9 cellular contexts compared by ENCODE assay signal in the genomic region with DNA sequence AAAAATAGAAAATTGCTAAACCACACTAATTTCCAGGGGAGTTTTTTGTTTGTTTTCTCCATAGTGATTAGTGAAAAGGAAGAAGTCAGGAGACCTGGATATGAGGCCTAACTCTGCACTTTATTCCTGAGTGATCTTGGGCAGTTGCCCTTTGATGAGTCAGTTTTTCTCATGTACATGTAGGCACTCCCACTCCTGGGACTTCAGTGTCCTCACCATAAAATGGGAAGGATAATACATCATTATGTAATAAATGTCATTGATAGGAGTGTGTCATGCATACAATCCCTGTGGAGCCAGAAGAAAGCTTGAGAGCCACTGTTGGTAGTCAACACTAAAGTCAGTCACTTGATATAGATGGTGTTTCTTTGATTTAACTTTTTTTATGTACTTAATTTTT. TPM values are rescaled to one million over a fixed set of nuclear protein-coding genes. Genes with fewer than 3 reads are reported as not detected.
DNase-seq lines count a peak whose midpoint lies in the region; ATAC-seq and TF ChIP-seq lines count a peak whose summit lies in the region.
"Had no signal": no experiment of that assay in that cellular context is flagged by ENCODE, and none has a peak within 500 bp of the region (broad histone marks: within the 10 kb centered on the region; RNA-seq: fewer than 3 reads in every experiment).

No MANE protein-coding gene starts in this region.

- BruUV-seq in Panc1 (replicated peaks; lab: Mats Ljungman, UMichigan), result no TSS peak

- H3K9me3 Mint-ChIP-seq in activated naive CD4-positive, alpha-beta T cell treated with anti-CD3 and anti-CD28 coated beads, Interleukin-2, amount 50 U/mL, for 72 hours, result no peaks in the 10 kb centered on the region

- in situ Hi-C loops in Panc1 (cut with HindIII; ENCODE audit: low pct_unique_long_range_greater_than_20kb, low sequenced_read_pairs), result no loop called here

- no peaks in the 10 kb centered on the region for H3K9me3 ChIP-seq in Panc1 (ENCODE audit: control insufficient read depth, insufficient read depth, low read depth, low read length)
- no peaks in the 10 kb centered on the region for H3K9me3 ChIP-seq in psoas muscle

- no peak overlapping the region for H3K27ac Mint-ChIP-seq in activated naive CD4-positive, alpha-beta T cell treated with anti-CD3 and anti-CD28 coated beads, Interleukin-2, amount 50 U/mL, for 72 hours
- H3K27ac Mint-ChIP-seq: activated CD8-positive, alpha-beta T cell treated with anti-CD3 and anti-CD28 coated beads, Interleukin-2, amount 10 ng/mL, durations not matched to agents 7 days and 5 days had no signal

- H3K4me3 ChIP-seq in Panc1 (ENCODE audit: low read depth in 2 of 2, low read length in 2 of 2) (no peak overlapping the region), psoas muscle (no peak overlapping the region)

- ATAC-seq in Panc1 (peak; percentile 82), esophagus mucosa (peak; percentile 87), psoas muscle (peak; percentile 69 to 88 (median 83)), GM18498 (IDR thresholded peaks at IDR 0.05; ENCODE audit: unreplicated experiment) (no peak)
- no peak for ATAC-seq in activated naive CD4-positive, alpha-beta T cell treated with anti-CD3 and anti-CD28 coated beads, Interleukin-2, amount 50 U/mL, for 72 hours
- ATAC-seq: activated CD8-positive, alpha-beta T cell treated with anti-CD3 and anti-CD28 coated beads, Interleukin-2, amount 10 ng/mL, durations not matched to agents 7 days and 5 days had no signal

- no peaks in the 10 kb centered on the region for H3K36me3 ChIP-seq in Panc1 (ENCODE audit: control insufficient read depth, insufficient read depth, low read length)
- H3K36me3 ChIP-seq in psoas muscle (ENCODE audit: insufficient read depth in 1 of 2, low read depth in 1 of 2), result peaks cover under 1 to 6% of the 10 kb centered on the region in 2 donors

- CTCF ChIA-PET in Panc1 (lab: Charles Lee), result interaction anchor here (0.6 kb wide), 1 partner anchor 77 kb away, joined by 4 read pairs; no protein-coding TSS in a partner anchor

- H3K27ac ChIP-seq in Panc1 (ENCODE audit: low read length), result no peak overlapping the region
- no peak overlapping the region for H3K27ac ChIP-seq in psoas muscle

- peaks cover 0 to 2% of the 10 kb centered on the region in 2 donors for H3K36me3 Mint-ChIP-seq in activated naive CD4-positive, alpha-beta T cell treated with anti-CD3 and anti-CD28 coated beads, Interleukin-2, amount 50 U/mL, for 72 hours

- POLR2A ChIA-PET in Panc1 (lab: Charles Lee), result no interaction called here

- TF ChIP-seq CTCF in Panc1 (IDR thresholded peaks at IDR 0.05) (no peak), psoas muscle (IDR thresholded peaks at IDR 0.05) (no peak)

- DNase-seq in EL, result peak; percentile 87
- peak; percentile 30 for DNase-seq in Panc1 (ENCODE audit: low read depth, low spot score)
- DNase-seq in psoas muscle, result no peak
- DNase-seq in activated naive CD4-positive, alpha-beta T cell treated with anti-CD3 and anti-CD28 coated beads, Interleukin-2, amount 50 U/mL, for 72 hours (ENCODE audit: low spot score in 2 of 2), result no peak
- DNase-seq in DMS153 (lab: John Stamatoyannopoulos, UW), result no peak
- DNase-seq in SK-N-DZ (ENCODE audit: low spot score), result no peak
- DNase-seq: activated CD8-positive, alpha-beta T cell treated with anti-CD3 and anti-CD28 coated beads, Interleukin-2, amount 10 ng/mL, durations not matched to agents 7 days and 5 days had no signal

- no peaks in the 10 kb centered on the region for H3K27me3 ChIP-seq in Panc1 (ENCODE audit: control insufficient read depth, insufficient read depth, low read length)
- no peaks in the 10 kb centered on the region for H3K27me3 ChIP-seq in psoas muscle (ENCODE audit: insufficient read depth in 3 of 3, low read length in 2 of 3)

- intact Hi-C loops in Panc1 (cut with micrococcal nuclease; ENCODE audit: unreplicated experiment) (no loop called here), psoas muscle (cut with DNase I) (no loop called here)

- H3K4me1 ChIP-seq in Panc1 (ENCODE audit: control insufficient read depth, insufficient read depth, low read length) (peaks cover 8% of the 10 kb centered on the region), psoas muscle (peaks cover 12% of the 10 kb centered on the region)

RNA-seq across cellular contexts. Expression of a gene that starts 32.5 kb away (rescaled TPM):
- total RNA-seq in Panc1 (2021; ENCODE audit: unreplicated experiment) (45.9 TPM), esophagus mucosa (27.2 TPM), psoas muscle (1 to 10 TPM; 6.8 to 9.6 (median 8.4) TPM)
- 33.6 TPM for polyA plus RNA-seq in Panc1 (2012; ENCODE audit: insufficient read length)
- polyA plus RNA-seq in psoas muscle, result 10 to 100 TPM in 1 of 3 donors, 1 to 10 TPM in 2; 4.0 to 10.5 (median 4.8) TPM
- total RNA-seq in activated naive CD4-positive, alpha-beta T cell treated with anti-CD3 and anti-CD28 coated beads, Interleukin-2, amount 50 U/mL, for 72 hours, result 10 to 100 TPM; 25.7 to 26.4 TPM
- polyA plus RNA-seq in SK-N-DZ (2014; cell fraction: cytosol; rRNA removed), result 4.7 and 4.9 TPM in 2 replicates
- polyA plus RNA-seq in SK-N-DZ (2014; cell fraction: nucleus; rRNA removed), result 2.4 and 2.8 TPM in 2 replicates

RNA-seq across cellular contexts. Expression of a gene that starts 36.1 kb away (rescaled TPM):
- total RNA-seq in Panc1 (2021; ENCODE audit: unreplicated experiment), result 66.3 TPM
- 24.3 TPM for polyA plus RNA-seq in Panc1 (2012; ENCODE audit: insufficient read length)
- total RNA-seq in esophagus mucosa, result 12.8 TPM
- under 1 TPM; 0.27 to 0.90 (median 0.42) TPM for total RNA-seq in psoas muscle
- polyA plus RNA-seq in psoas muscle, result 1 to 10 TPM in 2 of 3 donors, under 1 TPM in 1; 0.86 to 2.5 (median 1.4) TPM
- 10 to 100 TPM; 81.8 to 86.7 TPM for total RNA-seq in activated naive CD4-positive, alpha-beta T cell treated with anti-CD3 and anti-CD28 coated beads, Interleukin-2, amount 50 U/mL, for 72 hours
- polyA plus RNA-seq in SK-N-DZ (2014; cell fraction: cytosol; rRNA removed), result 87.3 and 102 TPM in 2 replicates
- polyA plus RNA-seq in SK-N-DZ (2014; cell fraction: nucleus; rRNA removed), result 47.1 and 49.5 TPM in 2 replicates

RNA-seq across cellular contexts. Expression of a gene that starts 57.4 kb away (rescaled TPM):
- total RNA-seq in Panc1 (2021; ENCODE audit: unreplicated experiment) (55.6 TPM), esophagus mucosa (8.2 TPM), psoas muscle (10 to 100 TPM; 15.0 to 51.1 (median 44.6) TPM)
- polyA plus RNA-seq in Panc1 (2012; ENCODE audit: insufficient read length), result 59.9 TPM
- 10 to 100 TPM; 15.0 to 76.9 (median 18.6) TPM for polyA plus RNA-seq in psoas muscle
- total RNA-seq in activated naive CD4-positive, alpha-beta T cell treated with anti-CD3 and anti-CD28 coated beads, Interleukin-2, amount 50 U/mL, for 72 hours, result 10 to 100 TPM; 21.0 to 23.0 TPM
- 42.3 and 43.5 TPM in 2 replicates for polyA plus RNA-seq in SK-N-DZ (2014; cell fraction: cytosol; rRNA removed)
- 27.0 and 42.6 TPM in 2 replicates for polyA plus RNA-seq in SK-N-DZ (2014; cell fraction: nucleus; rRNA removed)

Comparison
In these comparisons a context has a peak if more than half of its experiments do, and no peak if none do; other contexts are left out.
1. DNase-seq: peak in EL (single experiment) and Panc1 (single experiment); none in psoas muscle (0 of 2), activated naive CD4-positive, alpha-beta T cell treated with anti-CD3 and anti-CD28 coated beads, Interleukin-2, amount 50 U/mL, for 72 hours (0 of 2), DMS153 (single experiment) and SK-N-DZ (single experiment).
2. ATAC-seq: peak in Panc1 (single experiment), esophagus mucosa (single experiment) and psoas muscle (4 of 4); none in activated naive CD4-positive, alpha-beta T cell treated with anti-CD3 and anti-CD28 coated beads, Interleukin-2, amount 50 U/mL, for 72 hours (0 of 2) and GM18498 (single experiment).